Comparison of ENCODE assay signal across 12 cellular contexts in the genomic region with DNA sequence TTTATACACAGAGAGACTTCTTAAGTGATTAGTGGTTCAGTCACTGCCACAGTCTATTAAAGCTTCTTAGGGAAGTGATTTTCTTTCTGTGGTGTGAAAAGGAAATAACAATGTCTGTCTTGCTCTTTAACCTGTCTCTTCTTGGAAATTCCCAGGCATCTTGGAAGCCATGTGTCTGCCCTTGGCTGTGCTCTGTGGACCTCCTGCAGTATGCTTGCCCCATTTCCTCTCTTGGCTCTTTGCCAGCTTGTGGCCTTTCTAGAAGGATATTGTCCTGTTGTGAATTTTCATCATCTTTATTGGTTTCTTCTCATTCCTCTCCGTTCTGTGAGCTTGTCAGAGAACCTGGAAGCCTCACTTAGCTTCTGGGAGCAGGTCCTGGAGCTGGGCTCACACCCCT.
DNase-seq lines count a peak whose midpoint lies in the region; TF ChIP-seq lines count a peak whose summit lies in the region.
"Had no signal": no experiment of that assay in that cellular context is flagged by ENCODE, and none has a peak within 500 bp of the region (broad histone marks: within the 10 kb centered on the region; RNA-seq: fewer than 3 reads in every experiment).

No MANE protein-coding gene starts in this region.

- H3K36me3 ChIP-seq in kidney epithelial cell (ENCODE audit: control insufficient read depth, insufficient read depth, low read length): no peaks in the 10 kb centered on the region
- no peaks in the 10 kb centered on the region for H3K36me3 ChIP-seq in suprapubic skin

- TF ChIP-seq EP300 in suprapubic skin (IDR thresholded peaks at IDR 0.05): no peak

- H3K27me3 ChIP-seq in kidney epithelial cell (ENCODE audit: control insufficient read depth, insufficient read depth, low read length): no peaks in the 10 kb centered on the region
- H3K27me3 ChIP-seq in suprapubic skin: no peaks in the 10 kb centered on the region

- TF ChIP-seq CTCF in kidney epithelial cell (IDR thresholded peaks at IDR 0.05; ENCODE audit: insufficient read depth, low read length, poor library complexity, severe bottlenecking): no peak
- no peak for TF ChIP-seq CTCF in suprapubic skin (IDR thresholded peaks at IDR 0.05)

- H3K4me1 ChIP-seq in suprapubic skin: peaks cover 10% of the 10 kb centered on the region

- no peak overlapping the region for H3K27ac ChIP-seq in suprapubic skin
- H3K27ac ChIP-seq: C4-2B, HL-60 had no signal

- no peaks in the 10 kb centered on the region for H3K9me3 ChIP-seq in suprapubic skin

- no peak for TF ChIP-seq POLR2A in suprapubic skin (IDR thresholded peaks at IDR 0.05)

- 52% methylated on average over 1 of the region's 1 CpG for WGBS in suprapubic skin

- H3K4me3 ChIP-seq in kidney epithelial cell (ENCODE audit: low read depth, low read length) (no peak overlapping the region), suprapubic skin (no peak overlapping the region)

- DNase-seq in AG08395 (ENCODE audit: low spot score) (peak; percentile 21), HCEC 1CT (peak; percentile 9), amniotic epithelial cell (ENCODE audit: low read depth) (peak; percentile 24), kidney epithelial cell (ENCODE audit: low read depth) (peak; percentile 18), suprapubic skin (ENCODE audit: low spot score in 2 of 2) (no peak), NOMO-1 (lab: John Stamatoyannopoulos, UW; ENCODE audit: unreplicated experiment in 2 of 2) (no peak), NCI-H345 treated with DMSO at 0.1 percent for 48 hours (lab: John Stamatoyannopoulos, UW; ENCODE audit: unreplicated experiment) (no peak)
- no peak for DNase-seq in effector CD8-positive, alpha-beta T cell (lab: John Stamatoyannopoulos, UW)
- DNase-seq: activated CD4-positive, CD25-positive, alpha-beta regulatory T cell treated with anti-CD3 and anti-CD28 coated beads, Interleukin-2, amount 50 U/mL, for 72 hours; NCI-H146 had no signal

Comparison
In these comparisons a context has a peak if more than half of its experiments do, and no peak if none do; other contexts are left out.
1. DNase-seq: peak in AG08395 (single experiment), HCEC 1CT (single experiment), amniotic epithelial cell (single experiment) and kidney epithelial cell (single experiment); none in suprapubic skin (0 of 2), NOMO-1 (0 of 2), effector CD8-positive, alpha-beta T cell (single experiment) and NCI-H345 treated with DMSO at 0.1 percent for 48 hours (single experiment).